19 cellular contexts compared by ENCODE assay signal in the genomic region with DNA sequence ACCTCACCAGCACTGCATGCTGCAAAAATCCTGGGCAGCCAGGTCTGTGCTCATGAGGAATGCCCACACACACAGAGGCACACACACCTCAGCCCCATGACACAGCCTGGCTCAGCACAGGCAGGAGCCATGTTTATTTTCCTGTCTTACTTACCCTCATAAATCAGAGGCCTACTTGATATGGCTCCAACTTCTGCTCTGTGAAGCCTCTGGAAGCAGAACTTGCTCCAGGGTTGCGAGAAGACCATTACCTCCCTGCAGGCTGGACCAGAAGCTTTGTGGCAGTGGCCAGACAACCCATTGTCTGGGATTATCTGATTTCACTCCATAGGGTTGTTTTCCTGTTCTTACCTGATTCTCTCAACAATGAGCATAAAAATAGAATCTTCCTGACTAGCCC.
"Had no signal": no experiment of that assay in that cellular context is flagged by ENCODE, and none has a peak within 500 bp of the region (broad histone marks: within the 10 kb centered on the region; RNA-seq: fewer than 3 reads in every experiment).

No MANE protein-coding gene starts in this region.

- H3K79me2 ChIP-seq: hepatocyte had no signal

- H3K9me3 ChIP-seq: colonic mucosa, gastrocnemius medialis, lower lobe of right lung, upper lobe of left lung had no signal

- H3K4me2 ChIP-seq: hepatocyte had no signal

- H3K4me3 ChIP-seq: colonic mucosa, gastrocnemius medialis, hepatocyte, lower lobe of right lung, upper lobe of left lung had no signal

- H3K27ac Mint-ChIP-seq: activated CD4-positive, alpha-beta memory T cell treated with anti-CD3 and anti-CD28 coated beads for 36 hours; activated naive CD8-positive, alpha-beta T cell treated with anti-CD3 and anti-CD28 coated beads, Interleukin-2, amount 10 ng/mL, durations not matched to agents 7 days and 5 days; activated T-cell treated with anti-CD3 and anti-CD28 coated beads, Interleukin-2, amount 50 U/mL, for 72 hours; stimulated activated naive CD8-positive, alpha-beta T cell treated with anti-CD3 and anti-CD28 coated beads, Interleukin-15, Interleukin-2, amounts not matched to agents 100 ng/mL and 50 ng/mL, for 24 hours had no signal

- H3K4me1 Mint-ChIP-seq: activated naive CD8-positive, alpha-beta T cell treated with anti-CD3 and anti-CD28 coated beads, Interleukin-2, amount 10 ng/mL, durations not matched to agents 7 days and 5 days; naive B cell had no signal

- H3K36me3 ChIP-seq: colonic mucosa, gastrocnemius medialis, lower lobe of right lung, upper lobe of left lung had no signal

- H3K27me3 ChIP-seq: colonic mucosa, gastrocnemius medialis, hepatocyte, upper lobe of left lung had no signal

- DNase-seq: activated CD4-positive, alpha-beta memory T cell treated with anti-CD3 and anti-CD28 coated beads for 36 hours; activated gamma-delta T cell treated with Interleukin-2 at 50 U/mL for 16 hours; activated naive CD8-positive, alpha-beta T cell treated with anti-CD3 and anti-CD28 coated beads, Interleukin-2, amount 10 ng/mL, durations not matched to agents 7 days and 5 days; activated T-cell treated with anti-CD3 and anti-CD28 coated beads, Interleukin-2, amount 50 U/mL, for 72 hours; caudate nucleus; colonic mucosa; effector CD4-positive, alpha-beta T cell; gastrocnemius medialis; kidney; lower lobe of right lung; midbrain; naive B cell; nucleus accumbens; stimulated activated CD4-positive, alpha-beta T cell treated with anti-CD3 and anti-CD28 coated beads, Interleukin-4, amount 100 ng/mL, for 1 hour; T-helper 9 cell; upper lobe of left lung had no signal

- ATAC-seq: activated T-cell treated with anti-CD3 and anti-CD28 coated beads, Interleukin-2, amount 50 U/mL, for 72 hours; lower lobe of right lung had no signal

- H3K36me3 Mint-ChIP-seq: activated CD4-positive, alpha-beta memory T cell treated with anti-CD3 and anti-CD28 coated beads for 36 hours; activated naive CD8-positive, alpha-beta T cell treated with anti-CD3 and anti-CD28 coated beads, Interleukin-2, amount 10 ng/mL, durations not matched to agents 7 days and 5 days; naive B cell had no signal

- H2AFZ ChIP-seq: hepatocyte had no signal

- H3K9me3 Mint-ChIP-seq: activated CD4-positive, alpha-beta memory T cell treated with anti-CD3 and anti-CD28 coated beads for 36 hours; activated naive CD8-positive, alpha-beta T cell treated with anti-CD3 and anti-CD28 coated beads, Interleukin-2, amount 10 ng/mL, durations not matched to agents 7 days and 5 days; activated T-cell treated with anti-CD3 and anti-CD28 coated beads, Interleukin-2, amount 50 U/mL, for 72 hours; naive B cell; stimulated activated naive CD8-positive, alpha-beta T cell treated with anti-CD3 and anti-CD28 coated beads, Interleukin-15, Interleukin-2, amounts not matched to agents 100 ng/mL and 50 ng/mL, for 24 hours had no signal

- H3K27ac ChIP-seq: colonic mucosa, epithelial cell of prostate, hepatocyte, lower lobe of right lung, upper lobe of left lung had no signal

- H3K4me1 ChIP-seq: colonic mucosa had no signal

- H3K4me3 Mint-ChIP-seq: activated CD4-positive, alpha-beta memory T cell treated with anti-CD3 and anti-CD28 coated beads for 36 hours; activated naive CD8-positive, alpha-beta T cell treated with anti-CD3 and anti-CD28 coated beads, Interleukin-2, amount 10 ng/mL, durations not matched to agents 7 days and 5 days; activated T-cell treated with anti-CD3 and anti-CD28 coated beads, Interleukin-2, amount 50 U/mL, for 72 hours; stimulated activated naive CD8-positive, alpha-beta T cell treated with anti-CD3 and anti-CD28 coated beads, Interleukin-15, Interleukin-2, amounts not matched to agents 100 ng/mL and 50 ng/mL, for 24 hours had no signal
